Comparison of ENCODE assay signal across 10 cellular contexts in genomic region chr19:16369664-16370576, GRCh38. TPM values are rescaled to one million over a fixed set of nuclear protein-coding genes. Genes with fewer than 3 reads are reported as not detected.
A peak's percentile ranks its signal among the peaks of the same experiment; 100 is the strongest.
DNase-seq lines count a peak whose midpoint lies in the region; ATAC-seq and TF ChIP-seq lines count a peak whose summit lies in the region.
"Had no signal": no experiment of that assay in that cellular context is flagged by ENCODE, and none has a peak within 500 bp of the region (broad histone marks: within the 10 kb centered on the region; RNA-seq: fewer than 3 reads in every experiment).

No MANE protein-coding gene starts in this region.

- TF ChIP-seq CTCF in CD4-positive, alpha-beta T cell (IDR thresholded peaks at IDR 0.05): no peak
- TF ChIP-seq CTCF in nephron progenitor cell (IDR thresholded peaks at IDR 0.05): no peak
- no peak for TF ChIP-seq CTCF in tibial artery (IDR thresholded peaks at IDR 0.05)
- TF ChIP-seq CTCF in SK-N-SH (IDR thresholded peaks at IDR 0.05): no peak
- no peak for TF ChIP-seq CTCF in type B pancreatic cell (conservative IDR thresholded peaks at IDR 0.05)

- H4K20me1 ChIP-seq in SK-N-SH (ENCODE audit: insufficient read depth): no peaks in the 10 kb centered on the region

- H3K4me2 ChIP-seq in SK-N-SH: no peak overlapping the region

- H3K36me3 ChIP-seq in tibial artery (peaks cover 5 to 38% (median 8%) of the 10 kb centered on the region in 3 donors), SK-N-SH (replicated peaks in 1 of 2; ENCODE audit: control insufficient read depth in 1 of 2, insufficient read depth in 2 of 2, low read length in 1 of 2) (peaks cover 3 to 16% of the 10 kb centered on the region in 2 experiments)

- intact Hi-C loops in CD4-positive, alpha-beta T cell (cut with DNase I, micrococcal nuclease): loop anchor here (1.0 to 5.0 kb wide), 9 partner anchors 13 to 533 kb away; partner anchors contain the start of gene TPM4 (in 2 of the 2)
- intact Hi-C loops in tibial artery (cut with DNase I; ENCODE audit: low total_unique reads): loop anchor here (5.0 kb wide), 1 partner anchor 1827 kb away; no protein-coding TSS in a partner anchor

- no peaks in the 10 kb centered on the region for H3K79me2 ChIP-seq in SK-N-SH (ENCODE audit: insufficient read depth)

- POLR2A ChIA-PET in CD4-positive, alpha-beta T cell (lab: Charles Lee): interaction anchor here (0.7 to 32.3 kb wide), 19 partner anchors 10 to 533 kb away, joined by 3 to 3819 read pairs (median 7); partner anchors contain the start of genes AP1M1, FAM32A, KLF2 and RAB8A
- POLR2A ChIA-PET in T-cell (lab: Charles Lee) (interaction anchor here (0.6 to 4.4 kb wide), 9 partner anchors 9 to 46 kb away, joined by 3 to 135 read pairs (median 7); partner anchors contain the start of gene KLF2 (in 2 of the 2)), SK-N-SH (lab: Yijun Ruan, JAX) (no interaction called here)

- H3K9me2 ChIP-seq in SK-N-SH: no peaks in the 10 kb centered on the region

- H3K9ac ChIP-seq in SK-N-SH: no peak overlapping the region
- H3K9ac ChIP-seq: parathyroid adenoma had no signal

- H3K4me3 ChIP-seq in tibial artery: no peak overlapping the region
- no peak overlapping the region for H3K4me3 ChIP-seq in SK-N-SH (ENCODE audit: low read depth in 2 of 2, low read length in 1 of 2)

- no peak overlapping the region for H3K27ac Mint-ChIP-seq in CD4-positive, alpha-beta T cell
- H3K27ac Mint-ChIP-seq in T-cell (no peak overlapping the region), nephron progenitor cell (peak overlapping the region; percentile 66), type B pancreatic cell (no peak overlapping the region)

- no peaks in the 10 kb centered on the region for H3K9me3 ChIP-seq in CD4-positive, alpha-beta T cell (ENCODE audit: control insufficient read depth, low read length)
- H3K9me3 ChIP-seq in tibial artery: no peaks in the 10 kb centered on the region
- no peaks in the 10 kb centered on the region for H3K9me3 ChIP-seq in SK-N-SH

- peak overlapping the region; percentile 97 for H3K27ac ChIP-seq in CD4-positive, alpha-beta T cell (ENCODE audit: low read depth, low read length)
- H3K27ac ChIP-seq in tibial artery (no peak overlapping the region), SK-N-SH (ENCODE audit: low read depth in 2 of 2, low read length in 1 of 2) (no peak overlapping the region)

- 86% methylated on average over 11 of the region's 22 CpGs for WGBS in SK-N-SH (ENCODE audit: low lambda C conversion rate)

- no peak overlapping the region for H2AFZ ChIP-seq in SK-N-SH (ENCODE audit: low read depth)
- H2AFZ ChIP-seq: parathyroid adenoma had no signal

- peak; percentile 48 to 93 (median 67) for DNase-seq in CD4-positive, alpha-beta T cell
- DNase-seq in T-cell (peak; percentile 58 to 98 (median 90)), nephron progenitor cell (no peak), SW480 (ENCODE audit: low spot score) (no peak), tibial artery (no peak), SK-N-SH (no peak), type B pancreatic cell (ENCODE audit: extremely low spot score, unreplicated experiment) (no peak)
- peak; percentile 87 for DNase-seq in activated effector memory CD4-positive, alpha-beta T cell treated with anti-CD3 and anti-CD28 coated beads, Interleukin-2, amount 50 U/mL, for 16 hours
- DNase-seq: NCI-H2171 treated with DMSO at 0.1 percent for 48 hours had no signal

- TF ChIP-seq RAD21 in SK-N-SH (IDR thresholded peaks at IDR 0.05; ENCODE audit: low read length): no peak

- H3K27me3 ChIP-seq in CD4-positive, alpha-beta T cell (ENCODE audit: control insufficient read depth, insufficient read depth, low read length): no peaks in the 10 kb centered on the region
- H3K27me3 ChIP-seq in tibial artery (no peaks in the 10 kb centered on the region), SK-N-SH (ENCODE audit: insufficient read depth) (no peaks in the 10 kb centered on the region)

- no peak overlapping the region for H3K4me3 Mint-ChIP-seq in CD4-positive, alpha-beta T cell
- H3K4me3 Mint-ChIP-seq in T-cell (no peak overlapping the region), nephron progenitor cell (no peak overlapping the region), type B pancreatic cell (no peak overlapping the region)

- H3K27me3 Mint-ChIP-seq in CD4-positive, alpha-beta T cell: no peaks in the 10 kb centered on the region
- H3K27me3 Mint-ChIP-seq in T-cell (no peaks in the 10 kb centered on the region), nephron progenitor cell (ENCODE audit: low read depth, poor library complexity) (no peaks in the 10 kb centered on the region), type B pancreatic cell (no peaks in the 10 kb centered on the region)

- H3F3A ChIP-seq in SK-N-SH (replicated peaks; ENCODE audit: insufficient read depth): no peaks in the 10 kb centered on the region

- CTCF ChIA-PET in CD4-positive, alpha-beta T cell (lab: Charles Lee): interaction anchor here (1.1 to 8.0 kb wide), 5 partner anchors 12 to 270 kb away, joined by 3 to 106 read pairs (median 17); partner anchors contain the start of gene KLF2
- CTCF ChIA-PET in T-cell (lab: Charles Lee): interaction anchor here in 1 of 2 donors (0.7 to 1.5 kb wide), 5 partner anchors 13 to 102 kb away, joined by 3 to 7 read pairs (median 3); no protein-coding TSS in a partner anchor
- CTCF ChIA-PET in SK-N-SH (lab: Yijun Ruan, JAX): no interaction called here

- no peak for TF ChIP-seq EP300 in SK-N-SH (IDR thresholded peaks at IDR 0.05; ENCODE audit: borderline replicate concordance in 1 of 2, low read depth in 1 of 2, low read length in 1 of 2)

- ATAC-seq in CD4-positive, alpha-beta T cell (ENCODE audit: poor library complexity): peak; percentile 46
- peak; percentile 11 to 66 (median 17) for ATAC-seq in T-cell (replicated peaks in 1 of 4)

- H3K36me3 Mint-ChIP-seq in CD4-positive, alpha-beta T cell (ENCODE audit: low read depth): peaks cover 14% of the 10 kb centered on the region
- peaks cover 6% of the 10 kb centered on the region for H3K36me3 Mint-ChIP-seq in T-cell
- peaks cover 26% of the 10 kb centered on the region for H3K36me3 Mint-ChIP-seq in nephron progenitor cell (ENCODE audit: low read depth)
- H3K36me3 Mint-ChIP-seq in type B pancreatic cell: peaks cover 8% of the 10 kb centered on the region

- peaks cover 17% of the 10 kb centered on the region for H3K4me1 Mint-ChIP-seq in CD4-positive, alpha-beta T cell (ENCODE audit: low read depth)
- H3K4me1 Mint-ChIP-seq in T-cell: peaks cover 23 to 40% (median 24%) of the 10 kb centered on the region in 3 donors
- peaks cover 28% of the 10 kb centered on the region for H3K4me1 Mint-ChIP-seq in nephron progenitor cell
- peaks cover 27% of the 10 kb centered on the region for H3K4me1 Mint-ChIP-seq in type B pancreatic cell (ENCODE audit: unreplicated experiment)

- H3K4me1 ChIP-seq in tibial artery: peaks cover 0 to 4% (median 2%) of the 10 kb centered on the region in 4 donors
- H3K4me1 ChIP-seq in SK-N-SH (ENCODE audit: control insufficient read depth in 1 of 2, insufficient read depth in 2 of 2, low read depth in 1 of 2, low read length in 1 of 2): no peaks in the 10 kb centered on the region

- H3K9me3 Mint-ChIP-seq in CD4-positive, alpha-beta T cell: no peaks in the 10 kb centered on the region
- H3K9me3 Mint-ChIP-seq in T-cell (no peaks in the 10 kb centered on the region), nephron progenitor cell (no peaks in the 10 kb centered on the region), type B pancreatic cell (no peaks in the 10 kb centered on the region)

TF ChIP-seq in SK-N-SH, 30 proteins besides CTCF, POLR2A, EP300 and RAD21:
- TF ChIP-seq MXI1 (IDR thresholded peaks at IDR 0.05; ENCODE audit: low read depth, low read length) (no peak), USF1 (IDR thresholded peaks at IDR 0.05; ENCODE audit: borderline replicate concordance, low read depth) (no peak), MEF2A (IDR thresholded peaks at IDR 0.05; ENCODE audit: borderline replicate concordance, low read depth) (no peak), FOXJ3 (CRISPR knock-in tag; IDR thresholded peaks at IDR 0.05) (no peak), JUND (IDR thresholded peaks at IDR 0.05) (no peak), TCF12 (IDR thresholded peaks at IDR 0.05) (no peak), RCOR1 (IDR thresholded peaks at IDR 0.05; ENCODE audit: low read length) (no peak), NFIC (IDR thresholded peaks at IDR 0.05; ENCODE audit: borderline replicate concordance) (no peak), POLR2AphosphoS5 (IDR thresholded peaks at IDR 0.05; ENCODE audit: low read depth, low read length) (no peak), TAF1 (IDR thresholded peaks at IDR 0.05; ENCODE audit: borderline replicate concordance, low read depth, low read length) (no peak)
TF ChIP-seq in SK-N-SH: peak in this region for 0.

RNA-seq across cellular contexts. Expression of gene KLF2, which starts 45.3 kb away (rescaled TPM):
- 1,000 to 10,000 TPM; 1,201 to 1,291 TPM for total RNA-seq in CD4-positive, alpha-beta T cell
- total RNA-seq in T-cell (100 to 1,000 TPM; 612 to 721 (median 621) TPM), type B pancreatic cell (ENCODE audit: low replicate concordance) (1.4 and 2.1 TPM in 2 replicates)
- 2.8 and 6.9 TPM in 2 replicates for polyA plus RNA-seq in SK-N-SH (2012; rRNA removed)
- polyA plus RNA-seq in SK-N-SH (2012; cell fraction: cytosol; rRNA removed): 3.7 and 6.6 TPM in 2 replicates
- 18.9 and 48.1 TPM in 2 replicates for polyA plus RNA-seq in SK-N-SH (2012; cell fraction: nucleus; rRNA removed)

Comparison
In these comparisons a context has a peak if more than half of its experiments do, and no peak if none do; other contexts are left out.
1. DNase-seq: peak in CD4-positive, alpha-beta T cell (10 of 10), T-cell (34 of 34) and activated effector memory CD4-positive, alpha-beta T cell treated with anti-CD3 and anti-CD28 coated beads, Interleukin-2, amount 50 U/mL, for 16 hours (single experiment); none in nephron progenitor cell (single experiment), SW480 (single experiment), tibial artery (0 of 2), SK-N-SH (single experiment) and type B pancreatic cell (single experiment).
2. RNA of gene KLF2, which starts 45.3 kb away (total RNA-seq): 1,201 to 1,291 TPM in CD4-positive, alpha-beta T cell and 612 to 721 TPM in T-cell; 1.4 to 2.1 TPM in type B pancreatic cell; every median in the first group is over 100 times any median in the second.